In the genomic region with DNA sequence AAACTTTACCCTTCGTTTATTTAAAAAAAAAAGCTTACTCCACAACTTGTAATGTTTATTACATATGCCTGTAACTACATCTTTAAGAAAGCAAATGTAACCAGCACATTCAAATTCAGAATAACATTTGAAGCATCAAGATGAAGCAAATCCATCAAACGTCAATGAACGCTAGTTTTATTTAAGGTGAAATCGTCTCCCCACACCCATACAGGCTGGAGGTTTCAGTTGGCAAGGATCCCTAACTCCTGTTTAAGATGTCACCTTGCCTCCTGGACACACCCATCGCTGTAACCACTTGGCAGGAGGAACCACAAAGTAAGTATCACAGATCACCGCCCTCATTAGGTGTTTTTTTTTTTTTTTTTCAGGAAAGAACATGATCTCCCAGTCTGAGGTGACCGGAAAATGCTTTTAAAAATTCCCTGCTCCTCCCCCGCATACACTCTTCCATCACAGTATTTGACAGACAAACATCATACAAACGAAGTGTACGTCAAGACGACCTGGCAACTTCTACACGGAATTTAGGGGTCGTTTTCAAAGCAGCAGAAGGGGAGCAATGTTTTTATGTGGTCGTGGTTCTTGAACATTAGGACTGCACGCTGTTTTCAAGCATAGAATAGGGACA, we compare ENCODE assay signal across 8 cellular contexts. TPM values are rescaled to one million over a fixed set of nuclear protein-coding genes. Genes with fewer than 3 reads are reported as not detected.
DNase-seq lines count a peak whose midpoint lies in the region; ATAC-seq and TF ChIP-seq lines count a peak whose summit lies in the region.

No MANE protein-coding gene starts in this region.

- CTCF ChIA-PET in mammary epithelial cell (lab: Charles Lee; ENCODE audit: low non-redundant PET): no interaction called here

- H3K4me1 ChIP-seq in Peyer's patch (peaks cover 4 to 32% (median 18%) of the 10 kb centered on the region in 4 donors), mammary epithelial cell (ENCODE audit: insufficient read depth, low read length) (peaks cover 30% of the 10 kb centered on the region)

- intact Hi-C loops in mammary epithelial cell (cut with micrococcal nuclease): no loop called here

- peaks cover 26% of the 10 kb centered on the region for H4K20me1 ChIP-seq in mammary epithelial cell (ENCODE audit: insufficient read depth, low read length)

- dilution Hi-C loops in mammary epithelial cell (cut with HindIII; ENCODE audit: low sequenced_read_pairs): loop anchor here (5.0 kb wide), 1 partner anchor 107 kb away; no protein-coding TSS in a partner anchor

- 0% methylated on average over 13 of the region's 15 CpGs for WGBS in mammary epithelial cell (ENCODE audit: low coverage, missing lambda C conversion rate)

- TF ChIP-seq CTCF in Peyer's patch (IDR thresholded peaks at IDR 0.05) (no peak), mammary epithelial cell (conservative IDR thresholded peaks at IDR 0.05 in 1 of 2, IDR thresholded peaks at IDR 0.05 in 1 of 2; ENCODE audit: extremely low read depth in 1 of 2, insufficient read depth in 1 of 2, low read depth in 1 of 2, low read length in 2 of 2) (no peak)

- peak; percentile 51 for DNase-seq in CD1c-positive myeloid dendritic cell (ENCODE audit: extremely low spot score)
- DNase-seq in HCEC 1CT: peak; percentile 47
- peak in 2 of 3 donors; percentile 45 to 88 for DNase-seq in Peyer's patch
- peak; percentile 93 for DNase-seq in mammary epithelial cell
- DNase-seq in left kidney (ENCODE audit: low read depth, low spot score): peak; percentile 71
- DNase-seq in stimulated activated naive CD8-positive, alpha-beta T cell treated with anti-CD3 and anti-CD28 coated beads, Interleukin-15, Interleukin-2, amounts not matched to agents 100 U/mL and 50 U/mL, for 24 hours: peak; percentile 35

- in situ Hi-C loops in mammary epithelial cell (cut with MboI; ENCODE audit: low sequenced_read_pairs in 2 of 2): no loop called here

- peak overlapping the region; percentile 97 to 100 (median 98) for H3K27ac ChIP-seq in Peyer's patch
- H3K27ac ChIP-seq in mammary epithelial cell (ENCODE audit: insufficient read depth, low read depth, low read length): peak overlapping the region; percentile 99

- no peak for ATAC-seq in stimulated activated naive CD8-positive, alpha-beta T cell treated with anti-CD3 and anti-CD28 coated beads, Interleukin-15, Interleukin-2, amounts not matched to agents 100 U/mL and 50 U/mL, for 24 hours
- ATAC-seq in HG03135 (IDR thresholded peaks at IDR 0.05; ENCODE audit: unreplicated experiment): no peak
- no peak for ATAC-seq in HG03159 (IDR thresholded peaks at IDR 0.05; ENCODE audit: unreplicated experiment)

- peak overlapping the region; percentile 69 to 98 (median 84) for H3K4me3 ChIP-seq in Peyer's patch
- peak overlapping the region; percentile 91 to 98 (median 93) for H3K4me3 ChIP-seq in mammary epithelial cell (replicated peaks in 1 of 3; ENCODE audit: insufficient read depth in 1 of 3, low read depth in 2 of 3, low read length in 3 of 3)

- H3K9me3 ChIP-seq in Peyer's patch (no peaks in the 10 kb centered on the region), mammary epithelial cell (replicated peaks; ENCODE audit: insufficient read depth, low read length) (no peaks in the 10 kb centered on the region)

- peak in 1 of 2 donors; percentile 10 for TF ChIP-seq POLR2A in Peyer's patch (IDR thresholded peaks at IDR 0.05)

- H2AFZ ChIP-seq in mammary epithelial cell (ENCODE audit: low read depth, low read length): no peak overlapping the region

- H3K36me3 ChIP-seq in Peyer's patch (peaks cover 0 to 7% (median 0%) of the 10 kb centered on the region in 3 donors), mammary epithelial cell (ENCODE audit: insufficient read depth, low read length) (peaks cover 7% of the 10 kb centered on the region)

- H3K4me2 ChIP-seq in mammary epithelial cell (ENCODE audit: insufficient read depth, low read depth, low read length): peak overlapping the region; percentile 86

- H3K79me2 ChIP-seq in mammary epithelial cell (ENCODE audit: insufficient read depth, low read length): peaks cover 67% of the 10 kb centered on the region

- peak overlapping the region; percentile 100 for H3K9ac ChIP-seq in mammary epithelial cell (ENCODE audit: insufficient read depth, low read length)

- H3K27me3 ChIP-seq in Peyer's patch (no peaks in the 10 kb centered on the region), mammary epithelial cell (ENCODE audit: insufficient read depth, low read length) (no peaks in the 10 kb centered on the region)

- BruUV-seq in mammary epithelial cell (replicated peaks; lab: Mats Ljungman, UMichigan): TSS peak; percentile 13

RNA-seq across cellular contexts. Expression of gene CALM2, which starts 1.5 kb away (rescaled TPM):
- total RNA-seq in Peyer's patch: 100 to 1,000 TPM; 354 to 708 (median 548) TPM
- 100 to 1,000 TPM; 318 to 470 TPM for total RNA-seq in mammary epithelial cell
- 498 TPM for polyA plus RNA-seq in mammary epithelial cell
- polyA minus RNA-seq in mammary epithelial cell: 173 TPM

RNA-seq across cellular contexts. Expression of gene STPG4, which starts 19.7 kb away (rescaled TPM):
- total RNA-seq in Peyer's patch: 1 to 10 TPM in 2 of 4 donors, not detected in 2; 1.7 to 5.8 TPM
- total RNA-seq in mammary epithelial cell: under 1 TPM; 0.17 to 0.64 TPM
- not detected for polyA plus RNA-seq in mammary epithelial cell
- polyA minus RNA-seq in mammary epithelial cell: not detected

Comparison
In these comparisons a context has a peak if more than half of its experiments do, and no peak if none do; other contexts are left out.
1. DNase-seq: peak in every context shown above with its lines; median percentile 93 in mammary epithelial cell; 71 in left kidney; 66 in Peyer's patch; 51 in CD1c-positive myeloid dendritic cell; 47 in HCEC 1CT; 35 in stimulated activated naive CD8-positive, alpha-beta T cell treated with anti-CD3 and anti-CD28 coated beads, Interleukin-15, Interleukin-2, amounts not matched to agents 100 U/mL and 50 U/mL, for 24 hours.